Comparison of ENCODE assay signal across 14 cellular contexts in genomic region chr2:241312082-241312481, GRCh38. TPM values are rescaled to one million over a fixed set of nuclear protein-coding genes. Genes with fewer than 3 reads are reported as not detected.
A peak's percentile ranks its signal among the peaks of the same experiment; 100 is the strongest.
DNase-seq lines count a peak whose midpoint lies in the region; ATAC-seq and TF ChIP-seq lines count a peak whose summit lies in the region.
"Had no signal": no experiment of that assay in that cellular context is flagged by ENCODE, and none has a peak within 500 bp of the region (broad histone marks: within the 10 kb centered on the region; RNA-seq: fewer than 3 reads in every experiment).

No MANE protein-coding gene starts in this region.

- peaks cover 56% of the 10 kb centered on the region for H3K4me1 ChIP-seq in ACC112 (ENCODE audit: control insufficient read depth, insufficient read depth, low read length, unreplicated experiment)

- H3K36me3 Mint-ChIP-seq in T-helper 17 cell (ENCODE audit: low read depth) (peaks cover 1% of the 10 kb centered on the region), immature natural killer cell (no peaks in the 10 kb centered on the region)

- ATAC-seq in T-helper 17 cell (no peak), GM21529 (IDR thresholded peaks at IDR 0.05; ENCODE audit: unreplicated experiment) (no peak)

- TF ChIP-seq CTCF in GM10266 (IDR thresholded peaks at IDR 0.05; ENCODE audit: control insufficient read depth, insufficient read depth, low read depth, missing control alignments) = no peak

- no peaks in the 10 kb centered on the region for H3K27me3 ChIP-seq in ACC112 (ENCODE audit: insufficient read depth, low read length)
- H3K27me3 ChIP-seq: sigmoid colon, SJSA1, uterus had no signal

- H3K4me3 Mint-ChIP-seq in T-helper 17 cell (no peak overlapping the region), immature natural killer cell (no peak overlapping the region)

- peak overlapping the region; percentile 38; the same call in 1 of the 2 replicates for H3K4me3 ChIP-seq in ACC112 (ENCODE audit: low read depth, low read length)
- H3K4me3 ChIP-seq: sigmoid colon, SJSA1, uterus had no signal

- no peak overlapping the region for H2AFZ ChIP-seq in ACC112 (ENCODE audit: low read length, unreplicated experiment)

- peak; percentile 73 for DNase-seq in EH (ENCODE audit: low read depth)
- DNase-seq in T-helper 17 cell = no peak
- DNase-seq in glomerular visceral epithelial cell (ENCODE audit: extremely low spot score) = peak; percentile 24
- DNase-seq in immature natural killer cell = no peak
- DNase-seq in ACHN = no peak
- no peak for DNase-seq in GM10266 (ENCODE audit: extremely low spot score)
- DNase-seq: COR-L47, NCI-H69, sigmoid colon, uterus had no signal

- no peaks in the 10 kb centered on the region for H3K9me3 Mint-ChIP-seq in immature natural killer cell
- H3K9me3 Mint-ChIP-seq: activated naive CD4-positive, alpha-beta T cell treated with anti-CD3 and anti-CD28 coated beads, Interleukin-2, amount 50 U/mL, for 24 hours had no signal

- H3K27me3 Mint-ChIP-seq in T-helper 17 cell (no peaks in the 10 kb centered on the region), immature natural killer cell (ENCODE audit: low read depth in 3 of 3) (peaks cover 14 to 22% (median 15%) of the 10 kb centered on the region in 3 donors)
- H3K27me3 Mint-ChIP-seq: activated naive CD4-positive, alpha-beta T cell treated with anti-CD3 and anti-CD28 coated beads, Interleukin-2, amount 50 U/mL, for 24 hours had no signal

- no peaks in the 10 kb centered on the region for H3K36me3 ChIP-seq in ACC112 (ENCODE audit: insufficient read depth, low read length)
- H3K36me3 ChIP-seq: sigmoid colon, uterus had no signal

- H3K79me2 ChIP-seq in ACC112 (ENCODE audit: control insufficient read depth, insufficient read depth, low read length, unreplicated experiment) = peaks cover 90% of the 10 kb centered on the region

- H3K27ac Mint-ChIP-seq in T-helper 17 cell (peak overlapping the region; percentile 95), immature natural killer cell (peak overlapping the region in 3 of 6 donors; percentile 6 to 82 (median 18))
- H3K27ac Mint-ChIP-seq: activated naive CD4-positive, alpha-beta T cell treated with anti-CD3 and anti-CD28 coated beads, Interleukin-2, amount 50 U/mL, for 24 hours had no signal

- peak overlapping the region; percentile 14; the same call in 1 of the 2 replicates for H3K27ac ChIP-seq in ACC112 (ENCODE audit: low read depth, low read length)
- H3K27ac ChIP-seq: sigmoid colon, SJSA1, uterus had no signal

- peaks cover 51% of the 10 kb centered on the region for H3K4me1 Mint-ChIP-seq in T-helper 17 cell
- H3K4me1 Mint-ChIP-seq in immature natural killer cell = peaks cover 60 to 72% of the 10 kb centered on the region in 2 donors

- in situ Hi-C loops in ACHN (cut with HindIII; ENCODE audit: low pct_ligation_motif_present, low pct_unique_long_range_greater_than_20kb, low sequenced_read_pairs) = no loop called here

- H3K9me3 ChIP-seq in T-helper 17 cell (ENCODE audit: control insufficient read depth, low read length, poor library complexity, severe bottlenecking) = no peaks in the 10 kb centered on the region
- H3K9me3 ChIP-seq: sigmoid colon, uterus had no signal

RNA-seq across cellular contexts. Expression of gene HDLBP, which starts 3.4 kb away (rescaled TPM):
- 100 to 1,000 TPM; 136 to 175 TPM for total RNA-seq in T-helper 17 cell
- polyA plus RNA-seq in immature natural killer cell = 10 to 100 TPM; 20.4 to 71.7 (median 31.5) TPM

RNA-seq across cellular contexts. Expression of gene SEPTIN2, which starts 3.6 kb away (rescaled TPM):
- 100 to 1,000 TPM; 190 to 216 TPM for total RNA-seq in T-helper 17 cell
- 100 to 1,000 TPM; 204 to 249 (median 207) TPM for polyA plus RNA-seq in immature natural killer cell

RNA-seq across cellular contexts. Expression of gene FARP2, which starts 44.0 kb away (rescaled TPM):
- total RNA-seq in T-helper 17 cell = 10 to 100 TPM; 18.0 to 28.1 TPM
- 1 to 10 TPM; 5.3 to 8.3 (median 8.2) TPM for polyA plus RNA-seq in immature natural killer cell

Comparison
In these comparisons a context has a peak if more than half of its experiments do, and no peak if none do; other contexts are left out.
1. DNase-seq: peak in EH (single experiment) and glomerular visceral epithelial cell (single experiment); none in T-helper 17 cell (0 of 3), immature natural killer cell (0 of 3), ACHN (single experiment) and GM10266 (single experiment).